Comparison of ENCODE assay signal across 37 cellular contexts in the genomic region with DNA sequence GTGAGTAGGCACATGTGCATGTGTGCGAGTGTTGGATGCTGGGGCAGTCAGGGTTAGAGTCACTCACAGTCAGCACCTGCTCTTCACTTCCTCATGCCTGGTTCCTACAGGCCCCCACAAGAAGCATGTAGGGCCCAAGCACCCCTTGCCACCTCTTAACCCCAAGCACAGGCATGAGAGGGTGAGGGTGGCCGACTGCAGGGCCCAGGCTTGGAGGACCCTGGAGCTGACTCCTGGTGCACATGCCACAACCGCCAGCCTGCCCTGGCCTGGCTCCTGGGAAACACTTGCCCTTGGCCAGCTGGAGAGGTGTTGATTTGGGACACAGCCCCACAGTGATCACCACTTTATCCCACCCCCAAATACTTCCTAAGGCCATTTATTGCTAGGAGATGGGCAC. TPM values are rescaled to one million over a fixed set of nuclear protein-coding genes. Genes with fewer than 3 reads are reported as not detected.
"Had no signal": no experiment of that assay in that cellular context is flagged by ENCODE, and none has a peak within 500 bp of the region (broad histone marks: within the 10 kb centered on the region; RNA-seq: fewer than 3 reads in every experiment).

No MANE protein-coding gene starts in this region.

- H3K27me3 Mint-ChIP-seq: activated CD4-positive, alpha-beta T cell treated with anti-CD3 and anti-CD28 coated beads for 36 hours; activated naive CD4-positive, alpha-beta T cell treated with anti-CD3 and anti-CD28 coated beads, Interleukin-2, amount 50 U/mL, for 24 hours; activated naive CD8-positive, alpha-beta T cell treated with anti-CD3 and anti-CD28 coated beads for 36 hours had no signal

- H3K27me3 ChIP-seq: adrenal gland, body of pancreas, colonic mucosa, esophagus squamous epithelium had no signal

- H3K9me3 Mint-ChIP-seq: activated CD4-positive, alpha-beta memory T cell treated with anti-CD3 and anti-CD28 coated beads, Interleukin-2, amount 10 ng/mL, durations not matched to agents 7 days and 5 days; activated CD4-positive, alpha-beta T cell treated with anti-CD3 and anti-CD28 coated beads, Interleukin-2, amount 10 ng/mL, durations not matched to agents 7 days and 5 days; activated naive CD4-positive, alpha-beta T cell treated with anti-CD3 and anti-CD28 coated beads for 36 hours; activated naive CD4-positive, alpha-beta T cell treated with anti-CD3 and anti-CD28 coated beads, Interleukin-2, amount 50 U/mL, for 24 hours; activated naive CD8-positive, alpha-beta T cell treated with anti-CD3 and anti-CD28 coated beads for 36 hours; activated naive CD8-positive, alpha-beta T cell treated with anti-CD3 and anti-CD28 coated beads, Interleukin-2, amount 50 U/mL, for 24 hours; activated T-helper 1 cell treated with anti-CD3 and anti-CD28 coated beads, Interleukin-12 subunit alpha, Interleukin-12 subunit beta, Interleukin-2, Interleukin-4 antibody, amounts not matched to agents 30 ng/mL and 10 ng/mL and 1 ng/mL, durations not matched to agents 14 hours and 24 hours and 36 hours; activated T-helper 2 cell treated with anti-CD3 and anti-CD28 coated beads, Interferon-gamma antibody, Interleukin-2, Interleukin-4, amounts not matched to agents 10 μg/mL and 5 μg/mL and 100 μg/mL, durations not matched to agents 14 hours and 24 hours and 36 hours had no signal

- H3K27ac ChIP-seq: adrenal gland, body of pancreas, colonic mucosa, epithelial cell of prostate, esophagus squamous epithelium, gastroesophageal sphincter had no signal

- H3K4me3 ChIP-seq: adrenal gland, body of pancreas, colonic mucosa, esophagus squamous epithelium, gastroesophageal sphincter had no signal

- H3K4me1 ChIP-seq: adrenal gland, body of pancreas, colonic mucosa, esophagus squamous epithelium, gastroesophageal sphincter had no signal

- H3K4me3 Mint-ChIP-seq: activated CD4-positive, alpha-beta memory T cell treated with anti-CD3 and anti-CD28 coated beads, Interleukin-2, amount 10 ng/mL, durations not matched to agents 7 days and 5 days; activated CD4-positive, alpha-beta T cell treated with anti-CD3 and anti-CD28 coated beads for 36 hours; activated CD4-positive, alpha-beta T cell treated with anti-CD3 and anti-CD28 coated beads, Interleukin-2, amount 10 ng/mL, durations not matched to agents 7 days and 5 days; activated CD8-positive, alpha-beta memory T cell treated with anti-CD3 and anti-CD28 coated beads, Interleukin-2, amount 10 ng/mL, durations not matched to agents 7 days and 5 days; activated naive CD4-positive, alpha-beta T cell treated with anti-CD3 and anti-CD28 coated beads for 36 hours; activated naive CD4-positive, alpha-beta T cell treated with anti-CD3 and anti-CD28 coated beads, Interleukin-2, amount 50 U/mL, for 24 hours; activated naive CD8-positive, alpha-beta T cell treated with anti-CD3 and anti-CD28 coated beads for 36 hours; activated naive CD8-positive, alpha-beta T cell treated with anti-CD3 and anti-CD28 coated beads, Interleukin-2, amount 50 U/mL, for 24 hours; activated T-helper 1 cell treated with anti-CD3 and anti-CD28 coated beads, Interleukin-12 subunit alpha, Interleukin-12 subunit beta, Interleukin-2, Interleukin-4 antibody, amounts not matched to agents 30 ng/mL and 10 ng/mL and 1 ng/mL, durations not matched to agents 14 hours and 24 hours and 36 hours had no signal

- H3K27ac Mint-ChIP-seq: activated CD4-positive, alpha-beta memory T cell treated with anti-CD3 and anti-CD28 coated beads, Interleukin-2, amount 10 ng/mL, durations not matched to agents 7 days and 5 days; activated CD4-positive, alpha-beta T cell treated with anti-CD3 and anti-CD28 coated beads for 36 hours; activated CD4-positive, alpha-beta T cell treated with anti-CD3 and anti-CD28 coated beads, Interleukin-2, amount 10 ng/mL, durations not matched to agents 7 days and 5 days; activated CD8-positive, alpha-beta memory T cell treated with anti-CD3 and anti-CD28 coated beads, Interleukin-2, amount 10 ng/mL, durations not matched to agents 7 days and 5 days; activated naive CD4-positive, alpha-beta T cell treated with anti-CD3 and anti-CD28 coated beads for 36 hours; activated naive CD8-positive, alpha-beta T cell treated with anti-CD3 and anti-CD28 coated beads for 36 hours; activated naive CD8-positive, alpha-beta T cell treated with anti-CD3 and anti-CD28 coated beads, Interleukin-2, amount 50 U/mL, for 24 hours; activated T-helper 1 cell treated with anti-CD3 and anti-CD28 coated beads, Interleukin-12 subunit alpha, Interleukin-12 subunit beta, Interleukin-2, Interleukin-4 antibody, amounts not matched to agents 30 ng/mL and 10 ng/mL and 1 ng/mL, durations not matched to agents 14 hours and 24 hours and 36 hours; activated T-helper 2 cell treated with anti-CD3 and anti-CD28 coated beads, Interferon-gamma antibody, Interleukin-2, Interleukin-4, amounts not matched to agents 10 μg/mL and 5 μg/mL and 100 μg/mL, durations not matched to agents 14 hours and 24 hours and 36 hours had no signal

- DNase-seq: activated CD4-positive, alpha-beta memory T cell treated with anti-CD3 and anti-CD28 coated beads, Interleukin-2, amount 10 ng/mL, durations not matched to agents 7 days and 5 days; activated CD4-positive, alpha-beta T cell treated with anti-CD3 and anti-CD28 coated beads for 36 hours; activated CD4-positive, alpha-beta T cell treated with anti-CD3 and anti-CD28 coated beads, Interleukin-2, amount 10 ng/mL, durations not matched to agents 7 days and 5 days; activated CD4-positive, alpha-beta T cell treated with anti-CD3 and anti-CD28 coated beads, Interleukin-2, amount 50 U/mL, for 4 hours; activated CD4-positive, CD25-positive, alpha-beta regulatory T cell; activated CD4-positive, CD25-positive, alpha-beta regulatory T cell treated with anti-CD3 and anti-CD28 coated beads, Interleukin-2, amount 50 U/mL, for 72 hours; activated CD8-positive, alpha-beta memory T cell treated with anti-CD3 and anti-CD28 coated beads, Interleukin-2, amount 10 ng/mL, durations not matched to agents 7 days and 5 days; activated CD8-positive, alpha-beta memory T cell treated with anti-CD3 and anti-CD28 coated beads, Interleukin-2, amount 50 U/mL, for 4 hours; activated effector memory CD4-positive, alpha-beta T cell treated with anti-CD3 and anti-CD28 coated beads, Interleukin-2, amount 50 U/mL, for 16 hours; activated naive CD4-positive, alpha-beta T cell treated with anti-CD3 and anti-CD28 coated beads for 36 hours; activated naive CD8-positive, alpha-beta T cell treated with anti-CD3 and anti-CD28 coated beads for 36 hours; activated naive CD8-positive, alpha-beta T cell treated with anti-CD3 and anti-CD28 coated beads, Interleukin-2, amount 50 U/mL, for 24 hours; activated T-cell treated with anti-CD3 and anti-CD28 coated beads, Interleukin-2, amount 50 U/mL, for 1 hour; activated T-cell treated with anti-CD3 and anti-CD28 coated beads, Interleukin-2, amount 50 U/mL, for 48 hours; adrenal gland; amygdala; aorta; body of pancreas; caudate nucleus; cerebellar nuclear complex; colonic mucosa; effector CD8-positive, alpha-beta T cell; esophagus squamous epithelium; foreskin melanocyte; T-helper 2 cell had no signal

- H3K4me1 Mint-ChIP-seq: activated CD4-positive, alpha-beta memory T cell treated with anti-CD3 and anti-CD28 coated beads, Interleukin-2, amount 10 ng/mL, durations not matched to agents 7 days and 5 days; activated CD4-positive, alpha-beta T cell treated with anti-CD3 and anti-CD28 coated beads for 36 hours; activated CD4-positive, alpha-beta T cell treated with anti-CD3 and anti-CD28 coated beads, Interleukin-2, amount 10 ng/mL, durations not matched to agents 7 days and 5 days; activated CD8-positive, alpha-beta memory T cell treated with anti-CD3 and anti-CD28 coated beads, Interleukin-2, amount 10 ng/mL, durations not matched to agents 7 days and 5 days; activated naive CD4-positive, alpha-beta T cell treated with anti-CD3 and anti-CD28 coated beads, Interleukin-2, amount 50 U/mL, for 24 hours; activated naive CD8-positive, alpha-beta T cell treated with anti-CD3 and anti-CD28 coated beads for 36 hours; activated naive CD8-positive, alpha-beta T cell treated with anti-CD3 and anti-CD28 coated beads, Interleukin-2, amount 50 U/mL, for 24 hours had no signal

- H3K9me3 ChIP-seq: adrenal gland, body of pancreas, colonic mucosa, esophagus squamous epithelium had no signal

- H3K36me3 ChIP-seq: adrenal gland, colonic mucosa, esophagus squamous epithelium, gastroesophageal sphincter had no signal

- ATAC-seq: activated CD4-positive, alpha-beta T cell treated with anti-CD3 and anti-CD28 coated beads for 36 hours; activated CD8-positive, alpha-beta memory T cell treated with anti-CD3 and anti-CD28 coated beads, Interleukin-2, amount 10 ng/mL, durations not matched to agents 7 days and 5 days; activated naive CD8-positive, alpha-beta T cell treated with anti-CD3 and anti-CD28 coated beads, Interleukin-2, amount 50 U/mL, for 24 hours; body of pancreas; gastroesophageal sphincter had no signal

- H3K36me3 Mint-ChIP-seq: activated CD8-positive, alpha-beta memory T cell treated with anti-CD3 and anti-CD28 coated beads, Interleukin-2, amount 10 ng/mL, durations not matched to agents 7 days and 5 days; activated naive CD4-positive, alpha-beta T cell treated with anti-CD3 and anti-CD28 coated beads, Interleukin-2, amount 50 U/mL, for 24 hours; activated naive CD8-positive, alpha-beta T cell treated with anti-CD3 and anti-CD28 coated beads for 36 hours had no signal

RNA-seq across cellular contexts. Expression of gene CDRT15L2, which starts 16.9 kb away (rescaled TPM):
- total RNA-seq: activated CD4-positive, alpha-beta memory T cell treated with anti-CD3 and anti-CD28 coated beads, Interleukin-2, amount 10 ng/mL, durations not matched to agents 7 days and 5 days; activated CD4-positive, alpha-beta T cell treated with anti-CD3 and anti-CD28 coated beads for 36 hours; activated CD4-positive, alpha-beta T cell treated with anti-CD3 and anti-CD28 coated beads, Interleukin-2, amount 10 ng/mL, durations not matched to agents 7 days and 5 days; activated CD8-positive, alpha-beta memory T cell treated with anti-CD3 and anti-CD28 coated beads for 36 hours; activated CD8-positive, alpha-beta memory T cell treated with anti-CD3 and anti-CD28 coated beads, Interleukin-2, amount 10 ng/mL, durations not matched to agents 7 days and 5 days; activated naive CD4-positive, alpha-beta T cell treated with anti-CD3 and anti-CD28 coated beads for 36 hours; activated naive CD8-positive, alpha-beta T cell treated with anti-CD3 and anti-CD28 coated beads for 36 hours; activated T-helper 1 cell treated with anti-CD3 and anti-CD28 coated beads, Interleukin-12 subunit alpha, Interleukin-12 subunit beta, Interleukin-2, Interleukin-4 antibody, amounts not matched to agents 30 ng/mL and 10 ng/mL and 1 ng/mL, durations not matched to agents 14 hours and 24 hours and 36 hours; activated T-helper 2 cell treated with anti-CD3 and anti-CD28 coated beads, Interferon-gamma antibody, Interleukin-2, Interleukin-4, amounts not matched to agents 10 μg/mL and 5 μg/mL and 100 μg/mL, durations not matched to agents 14 hours and 24 hours and 36 hours; adrenal gland; aorta; body of pancreas; colonic mucosa; dermis microvascular lymphatic vessel endothelial cell; endothelial cell of umbilical vein; esophagus squamous epithelium; fibroblast of lung; fibroblast of villous mesenchyme; gastroesophageal sphincter; glomerular endothelial cell; T-helper 1 cell treated with Interleukin-12 subunit alpha and Interleukin-12 subunit beta and Interleukin-4 antibody, amounts not matched to agents 30 ng/mL and 1 ng/mL, for 36 hours had no signal
